In genomic region chrX:149848855-149849254, GRCh38 we compare ENCODE assay signal across 1 cellular context.
TF ChIP-seq lines count a peak whose summit lies in the region.

No MANE protein-coding gene starts in this region.

TF ChIP-seq in K562, 482 proteins besides CTCF, POLR2A, EP300 and RAD21 (continued from another document and continues in another):
- 0 out of 4 replicates have a peak, but pooled peaks of 1 of the 2 experiments have one; percentile 17 for TF ChIP-seq KDM1A (IDR thresholded peaks at IDR 0.05)
- no peak for TF ChIP-seq KDM2B (CRISPR knock-in tag; IDR thresholded peaks at IDR 0.05)
- TF ChIP-seq TAL1 (IDR thresholded peaks at IDR 0.05), result peak; percentile 91
- TF ChIP-seq HDAC1 (IDR thresholded peaks at IDR 0.05), result 0 out of 4 replicates have a peak, but pooled peaks of 1 of the 2 experiments have one; percentile 29
- no peak for TF ChIP-seq ZNF3 (CRISPR knock-in tag; IDR thresholded peaks at IDR 0.05)
- TF ChIP-seq POU5F1 (IDR thresholded peaks at IDR 0.05; ENCODE audit: borderline replicate concordance, low read depth, low read length, partially characterized antibody), result no peak
- no peak for TF ChIP-seq NCOA4 (IDR thresholded peaks at IDR 0.05; ENCODE audit: partially characterized antibody)
- TF ChIP-seq ZBTB11 (CRISPR knock-in tag; IDR thresholded peaks at IDR 0.05), result no peak
- TF ChIP-seq SMAD1 (IDR thresholded peaks at IDR 0.05; ENCODE audit: low read depth, low read length, partially characterized antibody), result no peak
- no peak for TF ChIP-seq PHTF2 (CRISPR knock-in tag; IDR thresholded peaks at IDR 0.05)
- TF ChIP-seq STAT6 (CRISPR knock-in tag; IDR thresholded peaks at IDR 0.05), result no peak
- no peak for TF ChIP-seq SP2 (IDR thresholded peaks at IDR 0.05; ENCODE audit: extremely low read depth, low read depth, low read length, poor library complexity, severe bottlenecking)
- no peak for TF ChIP-seq ZBTB40 (IDR thresholded peaks at IDR 0.05)
- TF ChIP-seq ZBTB40 (CRISPR knock-in tag; IDR thresholded peaks at IDR 0.05), result no peak
- no peak for TF ChIP-seq MNT (conservative IDR thresholded peaks at IDR 0.05)
- no peak for TF ChIP-seq HOMEZ (CRISPR knock-in tag; IDR thresholded peaks at IDR 0.05)
- peak; percentile 40; the same call in 1 of the 2 replicates for TF ChIP-seq GATA2 (CRISPR knock-in tag; IDR thresholded peaks at IDR 0.05)
- no peak for TF ChIP-seq NFE2L1 (tag; IDR thresholded peaks at IDR 0.05; ENCODE audit: borderline replicate concordance, low read depth)
- no peak for TF ChIP-seq NR2C2 (CRISPR knock-in tag; IDR thresholded peaks at IDR 0.05)
- TF ChIP-seq NR2C2 (tag; IDR thresholded peaks at IDR 0.05), result peak; percentile 80
- 0 out of 2 replicates have a peak, but pooled peaks have one; percentile 16 for TF ChIP-seq BCOR (IDR thresholded peaks at IDR 0.05)
- TF ChIP-seq KAT7 (CRISPR knock-in tag; IDR thresholded peaks at IDR 0.05; ENCODE audit: borderline replicate concordance), result no peak
- TF ChIP-seq NR4A1 (CRISPR knock-in tag; IDR thresholded peaks at IDR 0.05), result no peak
- no peak for TF ChIP-seq NR4A1 (tag; IDR thresholded peaks at IDR 0.05)
- no peak for TF ChIP-seq NEUROD1 (IDR thresholded peaks at IDR 0.05; ENCODE audit: borderline replicate concordance, low read depth, low read length, partially characterized antibody)
- TF ChIP-seq ZNF280B (CRISPR knock-in tag; IDR thresholded peaks at IDR 0.05), result no peak
- no peak for TF ChIP-seq ETV6 (IDR thresholded peaks at IDR 0.05; ENCODE audit: borderline replicate concordance in 1 of 2, low read depth in 2 of 2, low read length in 1 of 2)
- no peak for TF ChIP-seq ETV6 (CRISPR knock-in tag; IDR thresholded peaks at IDR 0.05; ENCODE audit: borderline replicate concordance)
- TF ChIP-seq SMARCA4 (IDR thresholded peaks at IDR 0.05), result peak; percentile 75
- TF ChIP-seq ADNP (tag; IDR thresholded peaks at IDR 0.05), result no peak
- 0 out of 2 replicates have a peak, but pooled peaks have one; percentile 23 for TF ChIP-seq MTA3 (IDR thresholded peaks at IDR 0.05; ENCODE audit: borderline replicate concordance)
- no peak for TF ChIP-seq DEAF1 (CRISPR knock-in tag; IDR thresholded peaks at IDR 0.05)
- TF ChIP-seq ZNF561 (CRISPR knock-in tag; conservative IDR thresholded peaks at IDR 0.05), result no peak
- no peak for TF ChIP-seq NRF1 (conservative IDR thresholded peaks at IDR 0.05 in 1 of 2, IDR thresholded peaks at IDR 0.05 in 1 of 2)
- no peak for TF ChIP-seq ELK1 (CRISPR knock-in tag; IDR thresholded peaks at IDR 0.05)
